In the genomic region with DNA sequence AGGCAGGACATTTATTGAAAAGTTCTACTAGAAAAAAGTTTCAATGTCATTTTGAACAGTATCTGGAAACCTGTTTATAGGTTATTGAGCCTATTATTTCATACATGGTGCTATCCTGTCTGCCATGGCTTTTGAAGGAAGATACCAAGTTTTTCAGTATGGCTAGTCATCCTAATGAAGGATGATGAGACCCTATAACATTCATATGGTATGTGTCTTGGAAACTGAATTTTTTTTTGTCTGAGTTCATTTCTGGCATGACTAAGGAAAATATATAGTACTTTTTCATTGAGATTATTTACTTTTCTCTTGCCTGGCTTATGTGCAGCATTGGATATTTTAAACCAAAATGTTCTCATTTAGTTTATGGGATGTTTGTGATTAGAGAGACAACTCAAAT, we compare ENCODE assay signal across 21 cellular contexts.
"Had no signal": no experiment of that assay in that cellular context is flagged by ENCODE, and none has a peak within 500 bp of the region (broad histone marks: within the 10 kb centered on the region; RNA-seq: fewer than 3 reads in every experiment).

No MANE protein-coding gene starts in this region.

- H3K9ac ChIP-seq: parathyroid adenoma had no signal

- H3K27me3 ChIP-seq: colonic mucosa, gastrocnemius medialis, right lobe of liver, suprapubic skin, vagina had no signal

- H3K9me3 ChIP-seq: colonic mucosa, gastrocnemius medialis, lower lobe of right lung, right lobe of liver, vagina had no signal

- H3K4me3 ChIP-seq: colonic mucosa, gastrocnemius medialis, lower lobe of right lung, right lobe of liver, suprapubic skin, vagina had no signal

- H3K27me3 Mint-ChIP-seq: dendritic cell treated with granulocyte-macrophage colony-stimulating factor and Interleukin-4, amounts not matched to agents 40 ng/mL and 50 ng/mL, for 4 days; progenitor cell of endocrine pancreas; stimulated activated memory B cell treated with anti-CD40 and anti-IgM and Interleukin-4, amounts not matched to agents 10 μg/mL and 1 μg/mL and 100 μg/mL, for 72 hours had no signal

- ATAC-seq: esophagus mucosa; gastrocnemius medialis; left ventricle myocardium superior; lower lobe of right lung; natural killer cell; right lobe of liver; stimulated activated memory B cell treated with anti-CD40 and anti-IgM and Interleukin-4, amounts not matched to agents 10 μg/mL and 1 μg/mL and 100 μg/mL, for 72 hours had no signal

- H2AFZ ChIP-seq: parathyroid adenoma had no signal

- H3K9me3 Mint-ChIP-seq: dendritic cell treated with granulocyte-macrophage colony-stimulating factor and Interleukin-4, amounts not matched to agents 40 ng/mL and 50 ng/mL, for 4 days; natural killer cell had no signal

- H3K27ac ChIP-seq: colonic mucosa, epithelial cell of prostate, gastrocnemius medialis, lower lobe of right lung, parathyroid adenoma, right lobe of liver, suprapubic skin, vagina had no signal

- H3K27ac Mint-ChIP-seq: dendritic cell treated with granulocyte-macrophage colony-stimulating factor and Interleukin-4, amounts not matched to agents 40 ng/mL and 50 ng/mL, for 4 days; endodermal cell; progenitor cell of endocrine pancreas; stimulated activated memory B cell treated with anti-CD40 and anti-IgM and Interleukin-4, amounts not matched to agents 10 μg/mL and 1 μg/mL and 100 μg/mL, for 72 hours had no signal

- DNase-seq: colonic mucosa; effector CD8-positive, alpha-beta T cell; endodermal cell; foreskin fibroblast; gastrocnemius medialis; left ventricle myocardium superior; lower lobe of right lung; natural killer cell; right lobe of liver; stimulated activated CD4-positive, alpha-beta T cell treated with anti-CD3 and anti-CD28 coated beads, Interleukin-2, amount 100 ng/mL, for 24 hours; stimulated activated CD4-positive, alpha-beta T cell treated with anti-CD3 and anti-CD28 coated beads, Interleukin-4, amount 100 ng/mL, for 24 hours; stimulated activated naive CD8-positive, alpha-beta T cell treated with anti-CD3 and anti-CD28 coated beads, Interleukin-15, Interleukin-2, amounts not matched to agents 100 U/mL and 50 U/mL, for 24 hours; trophoblast cell had no signal

- H3K4me1 ChIP-seq: colonic mucosa, lower lobe of right lung, right lobe of liver had no signal

- H3K4me3 Mint-ChIP-seq: dendritic cell treated with granulocyte-macrophage colony-stimulating factor and Interleukin-4, amounts not matched to agents 40 ng/mL and 50 ng/mL, for 4 days; endodermal cell; natural killer cell; stimulated activated memory B cell treated with anti-CD40 and anti-IgM and Interleukin-4, amounts not matched to agents 10 μg/mL and 1 μg/mL and 100 μg/mL, for 72 hours had no signal
